Comparison of ENCODE assay signal across 33 cellular contexts in the genomic region with DNA sequence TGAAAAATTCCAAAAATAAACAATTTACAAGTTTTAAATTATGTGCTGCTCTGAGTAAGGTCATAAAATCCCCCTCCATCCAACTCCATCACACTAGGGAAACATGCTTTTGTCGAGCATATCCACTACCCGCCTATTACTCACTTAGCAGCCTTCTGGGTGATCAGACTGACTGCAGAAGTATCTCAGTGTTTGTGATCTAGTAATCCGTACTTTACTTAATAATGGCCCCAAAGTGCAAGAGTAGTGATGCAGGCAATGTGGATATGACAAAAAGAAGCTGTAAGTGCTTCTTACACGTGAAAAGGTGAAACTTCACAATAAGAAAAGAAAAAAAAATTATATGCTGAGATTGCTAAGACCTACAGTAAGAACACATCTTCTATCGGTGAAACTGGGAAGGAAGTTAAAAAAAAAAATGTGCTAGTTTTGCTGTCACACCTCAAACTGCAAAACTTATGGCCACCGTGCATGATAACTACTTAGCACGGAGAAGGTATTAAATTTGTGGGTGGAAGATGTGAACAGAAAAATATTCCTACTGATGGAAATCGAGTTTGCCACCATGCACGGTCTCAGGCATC. TPM values are rescaled to one million over a fixed set of nuclear protein-coding genes. Genes with fewer than 3 reads are reported as not detected.
"Had no signal": no experiment of that assay in that cellular context is flagged by ENCODE, and none has a peak within 500 bp of the region (broad histone marks: within the 10 kb centered on the region; RNA-seq: fewer than 3 reads in every experiment).

No MANE protein-coding gene starts in this region.

- H3K4me3 ChIP-seq: coronary artery, dorsolateral prefrontal cortex had no signal

- H3K9me3 Mint-ChIP-seq: activated CD8-positive, alpha-beta T cell treated with anti-CD3 and anti-CD28 coated beads for 36 hours; central memory CD8-positive, alpha-beta T cell; dendritic cell treated with granulocyte-macrophage colony-stimulating factor and Interleukin-4, amounts not matched to agents 40 ng/mL and 50 ng/mL, for 4 days; endodermal cell; T-helper 2 cell treated with Interferon-gamma antibody and Interleukin-4, amounts not matched to agents 5 μg/mL and 100 μg/mL, for 36 hours had no signal

- H3K36me3 Mint-ChIP-seq: activated naive CD8-positive, alpha-beta T cell had no signal

- H3K4me3 Mint-ChIP-seq: activated B cell treated with CpG ODN at 0.5 μM for 24 hours; activated CD8-positive, alpha-beta T cell treated with anti-CD3 and anti-CD28 coated beads for 36 hours; activated naive CD8-positive, alpha-beta T cell; activated T-cell treated with anti-CD3 and anti-CD28 coated beads, Interleukin-2, amount 50 U/mL, for 4 hours; activated T-helper 17 cell treated with anti-CD3 and anti-CD28 coated beads, Interleukin-2, amount 50 U/mL, for 72 hours; central memory CD8-positive, alpha-beta T cell; dendritic cell treated with granulocyte-macrophage colony-stimulating factor and Interleukin-4, amounts not matched to agents 40 ng/mL and 50 ng/mL, for 4 days; endodermal cell; T-helper 17 cell; T-helper 2 cell treated with Interferon-gamma antibody and Interleukin-4, amounts not matched to agents 5 μg/mL and 100 μg/mL, for 36 hours had no signal

- H3K27ac ChIP-seq: brain microvascular endothelial cell, coronary artery, dorsolateral prefrontal cortex had no signal

- H3K27me3 Mint-ChIP-seq: activated B cell treated with CpG ODN at 0.5 μM for 24 hours; activated CD8-positive, alpha-beta T cell treated with anti-CD3 and anti-CD28 coated beads for 36 hours; activated naive CD8-positive, alpha-beta T cell; activated T-helper 17 cell treated with anti-CD3 and anti-CD28 coated beads, Interleukin-2, amount 50 U/mL, for 72 hours; central memory CD8-positive, alpha-beta T cell; dendritic cell treated with granulocyte-macrophage colony-stimulating factor and Interleukin-4, amounts not matched to agents 40 ng/mL and 50 ng/mL, for 4 days; T-helper 17 cell had no signal

- FAIRE-seq: astrocyte, bronchial epithelial cell, frontal cortex had no signal

- H3K27me3 ChIP-seq: brain microvascular endothelial cell, dorsolateral prefrontal cortex had no signal

- ATAC-seq: activated CD4-positive, CD25-positive, alpha-beta regulatory T cell treated with anti-CD3 and anti-CD28 coated beads, Interleukin-2, amount 50 U/mL, for 24 hours; activated CD8-positive, alpha-beta T cell treated with anti-CD3 and anti-CD28 coated beads for 36 hours; activated T-cell treated with anti-CD3 and anti-CD28 coated beads, Interleukin-2, amount 50 U/mL, for 4 hours; activated T-helper 17 cell treated with anti-CD3 and anti-CD28 coated beads, Interleukin-2, amount 50 U/mL, for 72 hours; esophagus mucosa; T-helper 17 cell had no signal

- H3K27ac Mint-ChIP-seq: activated B cell treated with CpG ODN at 0.5 μM for 24 hours; activated CD8-positive, alpha-beta T cell treated with anti-CD3 and anti-CD28 coated beads for 36 hours; activated naive CD8-positive, alpha-beta T cell; activated T-helper 17 cell treated with anti-CD3 and anti-CD28 coated beads, Interleukin-2, amount 50 U/mL, for 72 hours; dendritic cell treated with granulocyte-macrophage colony-stimulating factor and Interleukin-4, amounts not matched to agents 40 ng/mL and 50 ng/mL, for 4 days; endodermal cell; T-helper 17 cell; T-helper 2 cell treated with Interferon-gamma antibody and Interleukin-4, amounts not matched to agents 5 μg/mL and 100 μg/mL, for 36 hours had no signal

- DNase-seq: activated B cell treated with CpG ODN at 0.5 μM for 24 hours; activated CD4-positive, alpha-beta T cell treated with anti-CD3 and anti-CD28 coated beads for 48 hours; activated CD4-positive, alpha-beta T cell treated with anti-CD3 and anti-CD28 coated beads, Interleukin-2, amount 50 U/mL, for 1 hour; activated CD4-positive, alpha-beta T cell treated with anti-CD3 and anti-CD28 coated beads, Interleukin-2, amount 50 U/mL, for 48 hours; activated CD8-positive, alpha-beta memory T cell treated with anti-CD3 and anti-CD28 coated beads for 24 hours; activated CD8-positive, alpha-beta T cell treated with anti-CD3 and anti-CD28 coated beads for 36 hours; activated effector memory CD4-positive, alpha-beta T cell treated with Interleukin-2 at 50 U/mL for 16 hours; activated gamma-delta T cell treated with Interleukin-2 at 50 U/mL for 16 hours; activated naive CD4-positive, alpha-beta T cell treated with anti-CD3 and anti-CD28 coated beads, Interleukin-2, amount 50 U/mL, for 16 hours; activated naive CD4-positive, alpha-beta T cell treated with Interleukin-2 at 50 U/mL for 16 hours; activated T-cell treated with anti-CD3 and anti-CD28 coated beads, Interleukin-2, amount 50 U/mL, for 4 hours; amniotic stem cell; anterior cingulate cortex; brain microvascular endothelial cell; dorsolateral prefrontal cortex; effector memory CD4-positive, alpha-beta T cell; endodermal cell; foreskin fibroblast; T-helper 1 cell; T-helper 17 cell; T1000; WERI-Rb-1 had no signal

- H3K36me3 ChIP-seq: WERI-Rb-1 had no signal

- H3K4me1 Mint-ChIP-seq: activated B cell treated with CpG ODN at 0.5 μM for 24 hours; activated T-helper 17 cell treated with anti-CD3 and anti-CD28 coated beads, Interleukin-2, amount 50 U/mL, for 72 hours; central memory CD8-positive, alpha-beta T cell; T-helper 17 cell had no signal

RNA-seq across cellular contexts. Expression of a gene that starts 43.2 kb away (rescaled TPM):
- total RNA-seq: activated B cell treated with CpG ODN at 0.5 μM for 24 hours; activated CD8-positive, alpha-beta T cell treated with anti-CD3 and anti-CD28 coated beads for 36 hours; activated T-helper 17 cell treated with anti-CD3 and anti-CD28 coated beads, Interleukin-2, amount 50 U/mL, for 72 hours had no signal
